1 cellular context compared by ENCODE assay signal in genomic region chrX:150366951-150367545, GRCh38.
TF ChIP-seq lines count a peak whose summit lies in the region.

No MANE protein-coding gene starts in this region.

TF ChIP-seq in SK-N-SH, 30 proteins besides CTCF, POLR2A, EP300 and RAD21 (continued from another document):
- TF ChIP-seq, protein P1, sequence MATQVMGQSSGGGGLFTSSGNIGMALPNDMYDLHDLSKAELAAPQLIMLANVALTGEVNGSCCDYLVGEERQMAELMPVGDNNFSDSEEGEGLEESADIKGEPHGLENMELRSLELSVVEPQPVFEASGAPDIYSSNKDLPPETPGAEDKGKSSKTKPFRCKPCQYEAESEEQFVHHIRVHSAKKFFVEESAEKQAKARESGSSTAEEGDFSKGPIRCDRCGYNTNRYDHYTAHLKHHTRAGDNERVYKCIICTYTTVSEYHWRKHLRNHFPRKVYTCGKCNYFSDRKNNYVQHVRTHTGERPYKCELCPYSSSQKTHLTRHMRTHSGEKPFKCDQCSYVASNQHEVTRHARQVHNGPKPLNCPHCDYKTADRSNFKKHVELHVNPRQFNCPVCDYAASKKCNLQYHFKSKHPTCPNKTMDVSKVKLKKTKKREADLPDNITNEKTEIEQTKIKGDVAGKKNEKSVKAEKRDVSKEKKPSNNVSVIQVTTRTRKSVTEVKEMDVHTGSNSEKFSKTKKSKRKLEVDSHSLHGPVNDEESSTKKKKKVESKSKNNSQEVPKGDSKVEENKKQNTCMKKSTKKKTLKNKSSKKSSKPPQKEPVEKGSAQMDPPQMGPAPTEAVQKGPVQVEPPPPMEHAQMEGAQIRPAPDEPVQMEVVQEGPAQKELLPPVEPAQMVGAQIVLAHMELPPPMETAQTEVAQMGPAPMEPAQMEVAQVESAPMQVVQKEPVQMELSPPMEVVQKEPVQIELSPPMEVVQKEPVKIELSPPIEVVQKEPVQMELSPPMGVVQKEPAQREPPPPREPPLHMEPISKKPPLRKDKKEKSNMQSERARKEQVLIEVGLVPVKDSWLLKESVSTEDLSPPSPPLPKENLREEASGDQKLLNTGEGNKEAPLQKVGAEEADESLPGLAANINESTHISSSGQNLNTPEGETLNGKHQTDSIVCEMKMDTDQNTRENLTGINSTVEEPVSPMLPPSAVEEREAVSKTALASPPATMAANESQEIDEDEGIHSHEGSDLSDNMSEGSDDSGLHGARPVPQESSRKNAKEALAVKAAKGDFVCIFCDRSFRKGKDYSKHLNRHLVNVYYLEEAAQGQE (IDR thresholded peaks at IDR 0.05; ENCODE audit: low read depth, low read length), result no peak
- TF ChIP-seq USF2 (IDR thresholded peaks at IDR 0.05; ENCODE audit: borderline replicate concordance, low read depth, low read length) (no peak), ELF1 (IDR thresholded peaks at IDR 0.05) (no peak), NRF1 (IDR thresholded peaks at IDR 0.05; ENCODE audit: low read depth, low read length) (no peak), MXI1 (IDR thresholded peaks at IDR 0.05; ENCODE audit: low read depth, low read length) (no peak), TAF1 (IDR thresholded peaks at IDR 0.05; ENCODE audit: borderline replicate concordance, low read depth, low read length) (no peak), TCF12 (IDR thresholded peaks at IDR 0.05) (no peak)
- TF ChIP-seq, protein P2, sequence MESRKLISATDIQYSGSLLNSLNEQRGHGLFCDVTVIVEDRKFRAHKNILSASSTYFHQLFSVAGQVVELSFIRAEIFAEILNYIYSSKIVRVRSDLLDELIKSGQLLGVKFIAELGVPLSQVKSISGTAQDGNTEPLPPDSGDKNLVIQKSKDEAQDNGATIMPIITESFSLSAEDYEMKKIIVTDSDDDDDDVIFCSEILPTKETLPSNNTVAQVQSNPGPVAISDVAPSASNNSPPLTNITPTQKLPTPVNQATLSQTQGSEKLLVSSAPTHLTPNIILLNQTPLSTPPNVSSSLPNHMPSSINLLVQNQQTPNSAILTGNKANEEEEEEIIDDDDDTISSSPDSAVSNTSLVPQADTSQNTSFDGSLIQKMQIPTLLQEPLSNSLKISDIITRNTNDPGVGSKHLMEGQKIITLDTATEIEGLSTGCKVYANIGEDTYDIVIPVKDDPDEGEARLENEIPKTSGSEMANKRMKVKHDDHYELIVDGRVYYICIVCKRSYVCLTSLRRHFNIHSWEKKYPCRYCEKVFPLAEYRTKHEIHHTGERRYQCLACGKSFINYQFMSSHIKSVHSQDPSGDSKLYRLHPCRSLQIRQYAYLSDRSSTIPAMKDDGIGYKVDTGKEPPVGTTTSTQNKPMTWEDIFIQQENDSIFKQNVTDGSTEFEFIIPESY (IDR thresholded peaks at IDR 0.05; ENCODE audit: borderline replicate concordance, low read depth), result no peak
TF ChIP-seq in SK-N-SH: peak in this region for 0.
